20 cellular contexts compared by ENCODE assay signal in genomic region chr19:5070922-5071321, GRCh38.
DNase-seq lines count a peak whose midpoint lies in the region; ATAC-seq and TF ChIP-seq lines count a peak whose summit lies in the region.
"Had no signal": no experiment of that assay in that cellular context is flagged by ENCODE, and none has a peak within 500 bp of the region (broad histone marks: within the 10 kb centered on the region; RNA-seq: fewer than 3 reads in every experiment).

No MANE protein-coding gene starts in this region.

- intact Hi-C loops in sciatic nerve (cut with DNase I): no loop called here

- no peaks in the 10 kb centered on the region for H3K9me3 Mint-ChIP-seq in activated T-cell treated with anti-CD3 and anti-CD28 coated beads, Interleukin-2, amount 50 U/mL, for 24 hours
- H3K9me3 Mint-ChIP-seq in activated T-cell treated with anti-CD3 and anti-CD28 coated beads, Interleukin-2, amount 50 U/mL, for 72 hours: no peaks in the 10 kb centered on the region
- no peaks in the 10 kb centered on the region for H3K9me3 Mint-ChIP-seq in memory B cell
- H3K9me3 Mint-ChIP-seq in activated CD8-positive, alpha-beta T cell treated with anti-CD3 and anti-CD28 coated beads, Interleukin-2, amount 10 ng/mL, durations not matched to agents 7 days and 5 days (ENCODE audit: insufficient read depth): no peaks in the 10 kb centered on the region

- no peaks in the 10 kb centered on the region for H3K27me3 Mint-ChIP-seq in activated T-cell treated with anti-CD3 and anti-CD28 coated beads, Interleukin-2, amount 50 U/mL, for 24 hours
- no peaks in the 10 kb centered on the region for H3K27me3 Mint-ChIP-seq in activated T-cell treated with anti-CD3 and anti-CD28 coated beads, Interleukin-2, amount 50 U/mL, for 72 hours (ENCODE audit: low read depth)
- H3K27me3 Mint-ChIP-seq in memory B cell: no peaks in the 10 kb centered on the region
- no peaks in the 10 kb centered on the region for H3K27me3 Mint-ChIP-seq in activated CD8-positive, alpha-beta T cell treated with anti-CD3 and anti-CD28 coated beads, Interleukin-2, amount 10 ng/mL, durations not matched to agents 7 days and 5 days (ENCODE audit: low read depth)
- H3K27me3 Mint-ChIP-seq: CD4-positive, alpha-beta memory T cell had no signal

- H3K4me1 Mint-ChIP-seq in activated T-cell treated with anti-CD3 and anti-CD28 coated beads, Interleukin-2, amount 50 U/mL, for 24 hours (ENCODE audit: low read depth): peaks cover 13% of the 10 kb centered on the region
- peaks cover 4% of the 10 kb centered on the region for H3K4me1 Mint-ChIP-seq in activated T-cell treated with anti-CD3 and anti-CD28 coated beads, Interleukin-2, amount 50 U/mL, for 72 hours (ENCODE audit: low read depth)
- H3K4me1 Mint-ChIP-seq in memory B cell: peaks cover 28% of the 10 kb centered on the region
- H3K4me1 Mint-ChIP-seq in activated CD8-positive, alpha-beta T cell treated with anti-CD3 and anti-CD28 coated beads, Interleukin-2, amount 10 ng/mL, durations not matched to agents 7 days and 5 days (ENCODE audit: low read depth): peaks cover 36% of the 10 kb centered on the region

- no peak for TF ChIP-seq CTCF in NB4 (IDR thresholded peaks at IDR 0.05; ENCODE audit: low read depth, low read length)

- peaks cover 18% of the 10 kb centered on the region for H3K36me3 Mint-ChIP-seq in activated T-cell treated with anti-CD3 and anti-CD28 coated beads, Interleukin-2, amount 50 U/mL, for 24 hours (ENCODE audit: low read depth)
- H3K36me3 Mint-ChIP-seq in activated T-cell treated with anti-CD3 and anti-CD28 coated beads, Interleukin-2, amount 50 U/mL, for 72 hours (ENCODE audit: insufficient read depth in 2 of 2): no peaks in the 10 kb centered on the region
- H3K36me3 Mint-ChIP-seq in memory B cell: peaks cover 9% of the 10 kb centered on the region
- H3K36me3 Mint-ChIP-seq in activated CD8-positive, alpha-beta T cell treated with anti-CD3 and anti-CD28 coated beads, Interleukin-2, amount 10 ng/mL, durations not matched to agents 7 days and 5 days (ENCODE audit: low read depth): peaks cover 7% of the 10 kb centered on the region

- CTCF ChIA-PET in activated CD8-positive, alpha-beta T cell treated with anti-CD3 and anti-CD28 coated beads, Interleukin-2, amount 10 ng/mL, durations not matched to agents 7 days and 5 days (lab: Charles Lee): no interaction called here

- no peak for ATAC-seq in activated T-cell treated with anti-CD3 and anti-CD28 coated beads, Interleukin-2, amount 50 U/mL, for 72 hours (replicated peaks in 1 of 2)
- ATAC-seq in memory B cell (ENCODE audit: low read depth): peak; percentile 50
- ATAC-seq in sciatic nerve: peak; percentile 65
- ATAC-seq in activated CD8-positive, alpha-beta T cell treated with anti-CD3 and anti-CD28 coated beads, Interleukin-2, amount 10 ng/mL, durations not matched to agents 7 days and 5 days: no peak
- ATAC-seq: K562, PC-3 had no signal

- POLR2A ChIA-PET in activated CD8-positive, alpha-beta T cell treated with anti-CD3 and anti-CD28 coated beads, Interleukin-2, amount 10 ng/mL, durations not matched to agents 7 days and 5 days (lab: Charles Lee): no interaction called here

- no peak overlapping the region for H3K4me3 Mint-ChIP-seq in activated T-cell treated with anti-CD3 and anti-CD28 coated beads, Interleukin-2, amount 50 U/mL, for 24 hours
- no peak overlapping the region for H3K4me3 Mint-ChIP-seq in activated T-cell treated with anti-CD3 and anti-CD28 coated beads, Interleukin-2, amount 50 U/mL, for 72 hours
- peak overlapping the region; percentile 61 for H3K4me3 Mint-ChIP-seq in memory B cell
- H3K4me3 Mint-ChIP-seq in activated CD8-positive, alpha-beta T cell treated with anti-CD3 and anti-CD28 coated beads, Interleukin-2, amount 10 ng/mL, durations not matched to agents 7 days and 5 days: no peak overlapping the region
- H3K4me3 Mint-ChIP-seq: CD4-positive, alpha-beta memory T cell had no signal

- H3K27ac Mint-ChIP-seq in activated T-cell treated with anti-CD3 and anti-CD28 coated beads, Interleukin-2, amount 50 U/mL, for 24 hours: peak overlapping the region; percentile 11
- no peak overlapping the region for H3K27ac Mint-ChIP-seq in activated T-cell treated with anti-CD3 and anti-CD28 coated beads, Interleukin-2, amount 50 U/mL, for 72 hours
- peak overlapping the region; percentile 65 for H3K27ac Mint-ChIP-seq in memory B cell
- no peak overlapping the region for H3K27ac Mint-ChIP-seq in activated CD8-positive, alpha-beta T cell treated with anti-CD3 and anti-CD28 coated beads, Interleukin-2, amount 10 ng/mL, durations not matched to agents 7 days and 5 days

- no peak for DNase-seq in activated T-cell treated with anti-CD3 and anti-CD28 coated beads, Interleukin-2, amount 50 U/mL, for 24 hours
- no peak for DNase-seq in activated T-cell treated with anti-CD3 and anti-CD28 coated beads, Interleukin-2, amount 50 U/mL, for 72 hours
- DNase-seq in NB4 (ENCODE audit: low read depth): peak; percentile 51
- no peak for DNase-seq in memory B cell (ENCODE audit: low spot score in 2 of 2)
- no peak for DNase-seq in sciatic nerve (ENCODE audit: low spot score)
- DNase-seq in NK-92 (lab: John Stamatoyannopoulos, UW; ENCODE audit: unreplicated experiment): no peak
- no peak for DNase-seq in activated CD8-positive, alpha-beta T cell treated with anti-CD3 and anti-CD28 coated beads, Interleukin-2, amount 10 ng/mL, durations not matched to agents 7 days and 5 days
- DNase-seq in ureter (ENCODE audit: low spot score): no peak
- DNase-seq: 8988T; BE2C; CD4-positive, alpha-beta memory T cell; DMS153; GDM1; NCI-H1417; NCI-H187; NCI-H226; NCI-H524 treated with DMSO at 0.1 percent for 48 hours; PC-3; SIG-M5 had no signal

- TF ChIP-seq POLR2A in NB4 (IDR thresholded peaks at IDR 0.05; ENCODE audit: extremely low read depth, insufficient read length): no peak

- no peak overlapping the region for H3K4me3 ChIP-seq in NB4 (ENCODE audit: low read depth, low read length)
- H3K4me3 ChIP-seq: K562 had no signal

Comparison
In these comparisons a context has a peak if more than half of its experiments do, and no peak if none do; other contexts are left out.
1. H3K27ac Mint-ChIP-seq: peak in activated T-cell treated with anti-CD3 and anti-CD28 coated beads, Interleukin-2, amount 50 U/mL, for 24 hours (single experiment) and memory B cell (single experiment); none in activated T-cell treated with anti-CD3 and anti-CD28 coated beads, Interleukin-2, amount 50 U/mL, for 72 hours (single experiment) and activated CD8-positive, alpha-beta T cell treated with anti-CD3 and anti-CD28 coated beads, Interleukin-2, amount 10 ng/mL, durations not matched to agents 7 days and 5 days (single experiment).
2. ATAC-seq: peak in memory B cell (single experiment) and sciatic nerve (single experiment); none in activated T-cell treated with anti-CD3 and anti-CD28 coated beads, Interleukin-2, amount 50 U/mL, for 72 hours (0 of 2) and activated CD8-positive, alpha-beta T cell treated with anti-CD3 and anti-CD28 coated beads, Interleukin-2, amount 10 ng/mL, durations not matched to agents 7 days and 5 days (single experiment).